17 cellular contexts compared by ENCODE assay signal in genomic region chr12:65525501-65526141, GRCh38.
DNase-seq lines count a peak whose midpoint lies in the region; ATAC-seq and TF ChIP-seq lines count a peak whose summit lies in the region.
"Had no signal": no experiment of that assay in that cellular context is flagged by ENCODE, and none has a peak within 500 bp of the region (broad histone marks: within the 10 kb centered on the region; RNA-seq: fewer than 3 reads in every experiment).

No MANE protein-coding gene starts in this region.

- WGBS in mammary epithelial cell (ENCODE audit: low coverage, missing lambda C conversion rate), result 69% methylated on average over 3 of the region's 3 CpGs

- peak overlapping the region; percentile 95 for H3K27ac Mint-ChIP-seq in HFFc6
- H3K27ac Mint-ChIP-seq: CD8-positive, alpha-beta memory T cell had no signal

- no peaks in the 10 kb centered on the region for H3K79me2 ChIP-seq in mammary epithelial cell (ENCODE audit: insufficient read depth, low read length)
- H3K79me2 ChIP-seq: hepatocyte had no signal

- H3K27me3 Mint-ChIP-seq in HFFc6 (ENCODE audit: insufficient read depth), result no peaks in the 10 kb centered on the region; the same call in 1 of the 2 replicates

- no peaks in the 10 kb centered on the region for H3K9me3 Mint-ChIP-seq in HFFc6

- peak overlapping the region; percentile 58 for H3K4me3 Mint-ChIP-seq in HFFc6
- H3K4me3 Mint-ChIP-seq: CD8-positive, alpha-beta memory T cell had no signal

- in situ Hi-C loops in mammary epithelial cell (cut with MboI; ENCODE audit: low sequenced_read_pairs in 2 of 2), result no loop called here

- peaks cover 81% of the 10 kb centered on the region for H3K4me1 Mint-ChIP-seq in HFFc6 (ENCODE audit: low read depth)
- H3K4me1 Mint-ChIP-seq: CD8-positive, alpha-beta memory T cell had no signal

- H3K9ac ChIP-seq in mammary epithelial cell (ENCODE audit: insufficient read depth, low read length), result peak overlapping the region; percentile 31

- intact Hi-C loops in mammary epithelial cell (cut with micrococcal nuclease), result no loop called here

- peaks cover 26% of the 10 kb centered on the region for H3K36me3 Mint-ChIP-seq in HFFc6 (ENCODE audit: low read depth)
- H3K36me3 Mint-ChIP-seq: CD8-positive, alpha-beta memory T cell had no signal

- H3K27ac ChIP-seq in mammary epithelial cell (ENCODE audit: insufficient read depth, low read depth, low read length), result peak overlapping the region; percentile 92
- H3K27ac ChIP-seq: cardiac muscle cell, hepatocyte, left lung, thoracic aorta, VCaP had no signal

- H3K36me3 ChIP-seq in BJ (ENCODE audit: control insufficient read depth, insufficient read depth, low read length) (no peaks in the 10 kb centered on the region), mammary epithelial cell (ENCODE audit: insufficient read depth, low read length) (no peaks in the 10 kb centered on the region)
- H3K36me3 ChIP-seq: cardiac muscle cell, left lung, thoracic aorta had no signal

- H3K9me3 ChIP-seq in mammary epithelial cell (replicated peaks; ENCODE audit: insufficient read depth, low read length), result peaks cover 3% of the 10 kb centered on the region
- H3K9me3 ChIP-seq: left lung, thoracic aorta had no signal

- peak; percentile 86 for DNase-seq in BJ (ENCODE audit: low read depth)
- DNase-seq in HFFc6, result peak; percentile 97
- peak; percentile 68 for DNase-seq in mammary epithelial cell
- DNase-seq in kidney glomerular epithelial cell (lab: John Stamatoyannopoulos, UW), result peak; percentile 1
- DNase-seq in activated CD8-positive, alpha-beta memory T cell treated with anti-CD3 and anti-CD28 coated beads for 24 hours, result no peak
- DNase-seq: activated naive CD4-positive, alpha-beta T cell; CD8-positive, alpha-beta memory T cell; left lung; MV-4-11; NCI-H446 had no signal

- POLR2A ChIA-PET in BJ (lab: Charles Lee), result interaction anchor here (0.9 kb wide), 1 partner anchor 11 kb away, joined by 6 read pairs; no protein-coding TSS in a partner anchor

- H3K4me3 ChIP-seq in BJ (ENCODE audit: low read depth, low read length), result no peak overlapping the region
- H3K4me3 ChIP-seq in mammary epithelial cell (replicated peaks in 1 of 3; ENCODE audit: insufficient read depth in 1 of 3, low read depth in 2 of 3, low read length in 3 of 3), result no peak overlapping the region
- H3K4me3 ChIP-seq: cardiac muscle cell, hepatocyte, left lung, thoracic aorta had no signal

- H3K4me2 ChIP-seq in mammary epithelial cell (ENCODE audit: insufficient read depth, low read depth, low read length), result peak overlapping the region; percentile 42
- H3K4me2 ChIP-seq: hepatocyte had no signal

- H3K4me1 ChIP-seq in mammary epithelial cell (ENCODE audit: insufficient read depth, low read length), result peaks cover 45% of the 10 kb centered on the region
- H3K4me1 ChIP-seq: left lung had no signal

- no peak overlapping the region for H2AFZ ChIP-seq in mammary epithelial cell (ENCODE audit: low read depth, low read length)
- H2AFZ ChIP-seq: hepatocyte had no signal

- no peaks in the 10 kb centered on the region for H4K20me1 ChIP-seq in mammary epithelial cell (ENCODE audit: insufficient read depth, low read length)

- ATAC-seq in HG03469 (IDR thresholded peaks at IDR 0.05; ENCODE audit: unreplicated experiment), result no peak
- no peak for ATAC-seq in GM18867 (IDR thresholded peaks at IDR 0.05; ENCODE audit: unreplicated experiment)
- no peak for ATAC-seq in HG03432 (IDR thresholded peaks at IDR 0.05; ENCODE audit: unreplicated experiment)
- ATAC-seq: left lung had no signal

- CTCF ChIA-PET in BJ (lab: Yijun Ruan, JAX), result interaction anchor here (0.8 to 2.4 kb wide), 4 partner anchors 9 to 216 kb away, joined by 3 to 9 read pairs (median 6); no protein-coding TSS in a partner anchor
- CTCF ChIA-PET in mammary epithelial cell (lab: Charles Lee; ENCODE audit: low non-redundant PET), result no interaction called here

- no TSS peak for BruUV-seq in mammary epithelial cell (replicated peaks; lab: Mats Ljungman, UMichigan)

- dilution Hi-C loops in mammary epithelial cell (cut with HindIII; ENCODE audit: low sequenced_read_pairs), result loop anchor here (5.0 kb wide), 1 partner anchor 37 kb away; no protein-coding TSS in a partner anchor

- H3K27me3 ChIP-seq in BJ (ENCODE audit: control insufficient read depth, insufficient read depth, low read length), result no peaks in the 10 kb centered on the region
- H3K27me3 ChIP-seq in mammary epithelial cell (ENCODE audit: insufficient read depth, low read length), result no peaks in the 10 kb centered on the region
- H3K27me3 ChIP-seq: cardiac muscle cell, hepatocyte, left lung had no signal

- TF ChIP-seq CTCF in BJ (IDR thresholded peaks at IDR 0.05; ENCODE audit: insufficient read depth, low read depth, low read length), result no peak
- TF ChIP-seq CTCF in HFFc6 (IDR thresholded peaks at IDR 0.05), result no peak
- TF ChIP-seq CTCF in mammary epithelial cell (conservative IDR thresholded peaks at IDR 0.05 in 1 of 2, IDR thresholded peaks at IDR 0.05 in 1 of 2; ENCODE audit: extremely low read depth in 1 of 2, insufficient read depth in 1 of 2, low read depth in 1 of 2, low read length in 2 of 2), result no peak
